In genomic region chr18:63111549-63112402, GRCh38 we compare ENCODE assay signal across 10 cellular contexts.
DNase-seq lines count a peak whose midpoint lies in the region; ATAC-seq and TF ChIP-seq lines count a peak whose summit lies in the region.
"Had no signal": no experiment of that assay in that cellular context is flagged by ENCODE, and none has a peak within 500 bp of the region (broad histone marks: within the 10 kb centered on the region; RNA-seq: fewer than 3 reads in every experiment).

No MANE protein-coding gene starts in this region.

- H3K9me3 Mint-ChIP-seq in activated T-cell treated with anti-CD3 and anti-CD28 coated beads, Interleukin-2, amount 50 U/mL, for 72 hours: peaks cover 0 to 3% of the 10 kb centered on the region in 2 donors
- peaks cover 0 to 20% (median 15%) of the 10 kb centered on the region in 8 donors for H3K9me3 Mint-ChIP-seq in CD4-positive, alpha-beta memory T cell
- H3K9me3 Mint-ChIP-seq: mesothelial cell of epicardium had no signal

- H3K9ac ChIP-seq in DND-41 (ENCODE audit: low read depth, low read length): no peak overlapping the region

- peak overlapping the region; percentile 54 for H3K27ac ChIP-seq in DND-41 (ENCODE audit: low read length)
- no peak overlapping the region for H3K27ac ChIP-seq in CD4-positive, alpha-beta memory T cell (ENCODE audit: low read depth, low read length)

- H3K4me1 ChIP-seq in DND-41 (ENCODE audit: insufficient read depth, low read length): peaks cover 54% of the 10 kb centered on the region
- H3K4me1 ChIP-seq in CD4-positive, alpha-beta memory T cell (ENCODE audit: insufficient read depth, low read length): peaks cover 10% of the 10 kb centered on the region

- CTCF ChIA-PET in CD4-positive, alpha-beta memory T cell (lab: Charles Lee; ENCODE audit: partially characterized antibody): interaction anchor here (1.0 kb wide), 1 partner anchor 212 kb away, joined by 3 read pairs; no protein-coding TSS in a partner anchor

- H3K4me3 Mint-ChIP-seq in activated T-cell treated with anti-CD3 and anti-CD28 coated beads, Interleukin-2, amount 50 U/mL, for 72 hours: no peak overlapping the region
- no peak overlapping the region for H3K4me3 Mint-ChIP-seq in CD4-positive, alpha-beta memory T cell
- H3K4me3 Mint-ChIP-seq: mesothelial cell of epicardium had no signal

- no peak overlapping the region for H3K4me2 ChIP-seq in DND-41 (ENCODE audit: insufficient read depth, low read length)

- peak; percentile 54 for ATAC-seq in DND-41 (ENCODE audit: insufficient read depth, low read depth)
- peak; percentile 53 for ATAC-seq in GM21786 (IDR thresholded peaks at IDR 0.05; ENCODE audit: unreplicated experiment)
- peak; percentile 90 for ATAC-seq in Right ventricle myocardium superior (ENCODE audit: poor library complexity)
- ATAC-seq in sciatic nerve: no peak
- ATAC-seq in activated T-cell treated with anti-CD3 and anti-CD28 coated beads, Interleukin-2, amount 50 U/mL, for 72 hours (replicated peaks in 1 of 2): no peak

- H3K36me3 Mint-ChIP-seq in activated T-cell treated with anti-CD3 and anti-CD28 coated beads, Interleukin-2, amount 50 U/mL, for 72 hours (ENCODE audit: insufficient read depth in 2 of 2): peaks cover 0 to 4% of the 10 kb centered on the region in 2 donors
- no peaks in the 10 kb centered on the region for H3K36me3 Mint-ChIP-seq in CD4-positive, alpha-beta memory T cell
- H3K36me3 Mint-ChIP-seq: mesothelial cell of epicardium had no signal

- H3K27me3 Mint-ChIP-seq in activated T-cell treated with anti-CD3 and anti-CD28 coated beads, Interleukin-2, amount 50 U/mL, for 72 hours (ENCODE audit: low read depth): peaks cover 8% of the 10 kb centered on the region
- peaks cover 4 to 6% of the 10 kb centered on the region in 2 donors for H3K27me3 Mint-ChIP-seq in CD4-positive, alpha-beta memory T cell

- DNase-seq in DND-41: no peak
- DNase-seq in MV-4-11 (lab: John Stamatoyannopoulos, UW): peak; percentile 74
- DNase-seq in Right ventricle myocardium superior: peak; percentile 61
- DNase-seq in sciatic nerve (ENCODE audit: low spot score): no peak
- DNase-seq in activated T-cell treated with anti-CD3 and anti-CD28 coated beads, Interleukin-2, amount 50 U/mL, for 72 hours: no peak
- DNase-seq in iPS-NIHi7 (ENCODE audit: extremely low spot score): no peak
- no peak for DNase-seq in CD4-positive, alpha-beta memory T cell
- DNase-seq: activated T-cell treated with anti-CD3 and anti-CD28 coated beads for 4 hours had no signal

- no peak overlapping the region for H3K27ac Mint-ChIP-seq in activated T-cell treated with anti-CD3 and anti-CD28 coated beads, Interleukin-2, amount 50 U/mL, for 72 hours
- H3K27ac Mint-ChIP-seq in CD4-positive, alpha-beta memory T cell: peak overlapping the region in 1 of 7 donors; percentile 29
- H3K27ac Mint-ChIP-seq: mesothelial cell of epicardium had no signal

- H3K4me1 Mint-ChIP-seq in activated T-cell treated with anti-CD3 and anti-CD28 coated beads, Interleukin-2, amount 50 U/mL, for 72 hours (ENCODE audit: low read depth): peaks cover 37% of the 10 kb centered on the region
- H3K4me1 Mint-ChIP-seq in CD4-positive, alpha-beta memory T cell: peaks cover 7 to 32% (median 18%) of the 10 kb centered on the region in 4 donors

- H3K79me2 ChIP-seq in DND-41 (ENCODE audit: insufficient read depth, low read length): no peaks in the 10 kb centered on the region

- no peak overlapping the region for H2AFZ ChIP-seq in DND-41 (ENCODE audit: low read depth, low read length)

- no peak for TF ChIP-seq CTCF in DND-41 (IDR thresholded peaks at IDR 0.05; ENCODE audit: borderline replicate concordance, extremely low read depth, low read length, poor library complexity, severe bottlenecking)

- H3K27me3 ChIP-seq in DND-41 (ENCODE audit: insufficient read depth, low read length, poor library complexity): no peaks in the 10 kb centered on the region
- no peaks in the 10 kb centered on the region for H3K27me3 ChIP-seq in CD4-positive, alpha-beta memory T cell (ENCODE audit: insufficient read depth, low read length)

- H3K4me3 ChIP-seq in DND-41 (ENCODE audit: low read depth in 1 of 2, low read length in 2 of 2): no peak overlapping the region
- H3K4me3 ChIP-seq in CD4-positive, alpha-beta memory T cell (ENCODE audit: low read length in 2 of 2): no peak overlapping the region

- no peaks in the 10 kb centered on the region for H3K36me3 ChIP-seq in DND-41 (ENCODE audit: insufficient read depth, low read length)
- H3K36me3 ChIP-seq in CD4-positive, alpha-beta memory T cell (ENCODE audit: insufficient read depth, low read length): no peaks in the 10 kb centered on the region

- H3K9me3 ChIP-seq in DND-41 (ENCODE audit: insufficient read depth, low read length, severe bottlenecking): no peaks in the 10 kb centered on the region
- H3K9me3 ChIP-seq in CD4-positive, alpha-beta memory T cell (ENCODE audit: control insufficient read depth in 1 of 2, low read length in 2 of 2): peaks cover 0 to 4% of the 10 kb centered on the region in 2 donors

- intact Hi-C loops in Right ventricle myocardium superior (cut with DNase I) (no loop called here), sciatic nerve (cut with DNase I) (no loop called here)
- intact Hi-C loops in CD4-positive, alpha-beta memory T cell (cut with micrococcal nuclease): no loop called here

- POLR2A ChIA-PET in CD4-positive, alpha-beta memory T cell (lab: Charles Lee; ENCODE audit: partially characterized antibody): no interaction called here

- no peaks in the 10 kb centered on the region for H4K20me1 ChIP-seq in DND-41 (ENCODE audit: insufficient read depth, low read length)

Comparison
In these comparisons a context has a peak if more than half of its experiments do, and no peak if none do; other contexts are left out.
1. ATAC-seq: peak in DND-41 (single experiment), GM21786 (single experiment) and Right ventricle myocardium superior (single experiment); none in sciatic nerve (single experiment) and activated T-cell treated with anti-CD3 and anti-CD28 coated beads, Interleukin-2, amount 50 U/mL, for 72 hours (0 of 2).
2. DNase-seq: peak in MV-4-11 (single experiment) and Right ventricle myocardium superior (single experiment); none in DND-41 (single experiment), sciatic nerve (single experiment), activated T-cell treated with anti-CD3 and anti-CD28 coated beads, Interleukin-2, amount 50 U/mL, for 72 hours (0 of 2), iPS-NIHi7 (single experiment) and CD4-positive, alpha-beta memory T cell (0 of 5).